Comparison of ENCODE assay signal across 14 cellular contexts in the genomic region with DNA sequence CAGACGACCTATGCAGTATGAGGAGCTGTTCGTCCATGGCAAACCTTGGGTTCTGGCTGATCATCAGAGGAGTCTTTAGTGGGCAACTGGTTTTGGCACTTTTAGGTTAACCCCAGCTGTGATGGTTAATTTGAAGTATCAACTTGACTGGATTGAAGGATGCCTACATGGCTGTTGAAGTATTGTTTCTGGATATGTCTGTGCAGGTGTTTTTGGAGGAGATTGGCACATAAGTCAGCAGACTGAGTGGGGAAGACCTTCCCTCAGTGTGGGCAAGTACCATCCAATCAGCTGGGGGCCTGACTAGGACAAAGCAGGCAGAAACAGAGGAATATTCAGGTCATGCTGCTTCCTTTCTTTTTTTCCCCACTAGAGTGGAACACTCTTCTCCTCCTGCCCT.
DNase-seq lines count a peak whose midpoint lies in the region; ATAC-seq and TF ChIP-seq lines count a peak whose summit lies in the region.
"Had no signal": no experiment of that assay in that cellular context is flagged by ENCODE, and none has a peak within 500 bp of the region (broad histone marks: within the 10 kb centered on the region; RNA-seq: fewer than 3 reads in every experiment).

No MANE protein-coding gene starts in this region.

- H3K27me3 ChIP-seq in left ventricle myocardium inferior (ENCODE audit: low read depth) (no peaks in the 10 kb centered on the region), esophagus muscularis mucosa (peaks cover 0 to 3% (median 0%) of the 10 kb centered on the region in 4 donors)
- H3K27me3 ChIP-seq: BLaER1 treated with 17β-estradiol and CSF1 and Interleukin-3, amounts not matched to agents 10 nM and 100 nM had no signal

- ATAC-seq in activated T-cell treated with anti-CD3 and anti-CD28 coated beads, Interleukin-2, amount 50 U/mL, for 72 hours (replicated peaks in 1 of 2) = peak; percentile 68 to 76
- no peak for ATAC-seq in Right ventricle myocardium superior (ENCODE audit: poor library complexity)
- peak; percentile 75 for ATAC-seq in stimulated activated naive CD8-positive, alpha-beta T cell treated with anti-CD3 and anti-CD28 coated beads, Interleukin-15, amount 100 ng/mL, for 72 hours

- no peak for TF ChIP-seq EP300 in esophagus muscularis mucosa (IDR thresholded peaks at IDR 0.05)

- H3K4me1 ChIP-seq in left ventricle myocardium inferior (peaks cover 16% of the 10 kb centered on the region), esophagus muscularis mucosa (peaks cover 12 to 45% (median 41%) of the 10 kb centered on the region in 4 donors)
- H3K4me1 ChIP-seq: HAP-1 had no signal

- TF ChIP-seq CTCF in left ventricle myocardium inferior (IDR thresholded peaks at IDR 0.05; ENCODE audit: borderline replicate concordance) = no peak
- TF ChIP-seq CTCF in esophagus muscularis mucosa (IDR thresholded peaks at IDR 0.05) = no peak

- no peaks in the 10 kb centered on the region for H3K36me3 ChIP-seq in left ventricle myocardium inferior
- H3K36me3 ChIP-seq in esophagus muscularis mucosa = no peaks in the 10 kb centered on the region
- H3K36me3 ChIP-seq: BLaER1 treated with 17β-estradiol and CSF1 and Interleukin-3, amounts not matched to agents 10 nM and 100 nM; HAP-1 had no signal

- H3K9me3 Mint-ChIP-seq in activated T-cell treated with anti-CD3 and anti-CD28 coated beads, Interleukin-2, amount 50 U/mL, for 72 hours = no peaks in the 10 kb centered on the region
- H3K9me3 Mint-ChIP-seq in activated T-cell treated with anti-CD3 and anti-CD28 coated beads, Interleukin-2, amount 50 U/mL, for 24 hours = peaks cover 3% of the 10 kb centered on the region
- H3K9me3 Mint-ChIP-seq in stimulated activated naive CD8-positive, alpha-beta T cell treated with anti-CD3 and anti-CD28 coated beads, Interleukin-15, amount 100 ng/mL, for 72 hours = no peaks in the 10 kb centered on the region
- H3K9me3 Mint-ChIP-seq: CD4-positive, alpha-beta T cell had no signal

- peaks cover 50% of the 10 kb centered on the region for H3K4me1 Mint-ChIP-seq in activated T-cell treated with anti-CD3 and anti-CD28 coated beads, Interleukin-2, amount 50 U/mL, for 72 hours (ENCODE audit: low read depth)
- H3K4me1 Mint-ChIP-seq in activated T-cell treated with anti-CD3 and anti-CD28 coated beads, Interleukin-2, amount 50 U/mL, for 24 hours (ENCODE audit: low read depth) = peaks cover 33% of the 10 kb centered on the region
- H3K4me1 Mint-ChIP-seq in stimulated activated naive CD8-positive, alpha-beta T cell treated with anti-CD3 and anti-CD28 coated beads, Interleukin-15, amount 100 ng/mL, for 72 hours = peaks cover 19% of the 10 kb centered on the region

- H3K27ac ChIP-seq in left ventricle myocardium inferior (replicated peaks) (peak overlapping the region; percentile 76), esophagus muscularis mucosa (replicated peaks in 1 of 4) (peak overlapping the region; percentile 65 to 90 (median 78))
- H3K27ac ChIP-seq: BLaER1 treated with 17β-estradiol and CSF1 and Interleukin-3, amounts not matched to agents 10 nM and 100 nM had no signal

- no peak overlapping the region for H3K4me3 ChIP-seq in left ventricle myocardium inferior
- no peak overlapping the region for H3K4me3 ChIP-seq in esophagus muscularis mucosa
- H3K4me3 ChIP-seq: BLaER1 treated with 17β-estradiol and CSF1 and Interleukin-3, amounts not matched to agents 10 nM and 100 nM; HAP-1 had no signal

- H3K4me3 Mint-ChIP-seq in activated T-cell treated with anti-CD3 and anti-CD28 coated beads, Interleukin-2, amount 50 U/mL, for 72 hours = peak overlapping the region in 1 of 2 donors; percentile 12
- no peak overlapping the region for H3K4me3 Mint-ChIP-seq in activated T-cell treated with anti-CD3 and anti-CD28 coated beads, Interleukin-2, amount 50 U/mL, for 24 hours
- H3K4me3 Mint-ChIP-seq in stimulated activated naive CD8-positive, alpha-beta T cell treated with anti-CD3 and anti-CD28 coated beads, Interleukin-15, amount 100 ng/mL, for 72 hours = no peak overlapping the region
- H3K4me3 Mint-ChIP-seq: CD4-positive, alpha-beta T cell had no signal

- TF ChIP-seq POLR2A in esophagus muscularis mucosa (IDR thresholded peaks at IDR 0.05; ENCODE audit: low read depth) = no peak

- no peak for DNase-seq in activated T-cell treated with anti-CD3 and anti-CD28 coated beads, Interleukin-2, amount 50 U/mL, for 72 hours
- DNase-seq in activated T-cell treated with anti-CD3 and anti-CD28 coated beads, Interleukin-2, amount 50 U/mL, for 24 hours = no peak
- DNase-seq in left ventricle myocardium inferior (no peak), Right ventricle myocardium superior (no peak), esophagus muscularis mucosa (ENCODE audit: extremely low spot score) (peak; percentile 62), NOMO-1 treated with dmso at 0.1 percent for 144 hours (lab: John Stamatoyannopoulos, UW; ENCODE audit: unreplicated experiment) (no peak), NCI-H2227 treated with DMSO at 0.1 percent for 48 hours (lab: John Stamatoyannopoulos, UW) (no peak)
- DNase-seq in stimulated activated naive CD8-positive, alpha-beta T cell treated with anti-CD3 and anti-CD28 coated beads, Interleukin-15, amount 100 ng/mL, for 72 hours = no peak
- DNase-seq: ACHN; Calu3; CD4-positive, alpha-beta T cell; DMS 273 treated with DMSO at 0.1 percent for 48 hours had no signal

- WGBS in esophagus muscularis mucosa = 96% methylated on average over 2 of the region's 2 CpGs

- intact Hi-C loops in left ventricle myocardium inferior (cut with micrococcal nuclease) (no loop called here), Right ventricle myocardium superior (cut with DNase I) (no loop called here), esophagus muscularis mucosa (cut with DNase I) (loop anchor here (10.0 kb wide), 1 partner anchor 289 kb away; the partner anchor contains the start of gene NFKBIZ)

- H3K9me3 ChIP-seq in left ventricle myocardium inferior (replicated peaks) = no peaks in the 10 kb centered on the region
- H3K9me3 ChIP-seq in esophagus muscularis mucosa = no peaks in the 10 kb centered on the region
- H3K9me3 ChIP-seq: HAP-1 had no signal

- H3K27ac Mint-ChIP-seq in activated T-cell treated with anti-CD3 and anti-CD28 coated beads, Interleukin-2, amount 50 U/mL, for 72 hours = no peak overlapping the region
- no peak overlapping the region for H3K27ac Mint-ChIP-seq in activated T-cell treated with anti-CD3 and anti-CD28 coated beads, Interleukin-2, amount 50 U/mL, for 24 hours
- no peak overlapping the region for H3K27ac Mint-ChIP-seq in stimulated activated naive CD8-positive, alpha-beta T cell treated with anti-CD3 and anti-CD28 coated beads, Interleukin-15, amount 100 ng/mL, for 72 hours
- H3K27ac Mint-ChIP-seq: CD4-positive, alpha-beta T cell had no signal

- no peaks in the 10 kb centered on the region for H3K27me3 Mint-ChIP-seq in activated T-cell treated with anti-CD3 and anti-CD28 coated beads, Interleukin-2, amount 50 U/mL, for 72 hours (ENCODE audit: low read depth)
- no peaks in the 10 kb centered on the region for H3K27me3 Mint-ChIP-seq in activated T-cell treated with anti-CD3 and anti-CD28 coated beads, Interleukin-2, amount 50 U/mL, for 24 hours
- no peaks in the 10 kb centered on the region for H3K27me3 Mint-ChIP-seq in stimulated activated naive CD8-positive, alpha-beta T cell treated with anti-CD3 and anti-CD28 coated beads, Interleukin-15, amount 100 ng/mL, for 72 hours
- H3K27me3 Mint-ChIP-seq: CD4-positive, alpha-beta T cell had no signal

- H3K36me3 Mint-ChIP-seq in activated T-cell treated with anti-CD3 and anti-CD28 coated beads, Interleukin-2, amount 50 U/mL, for 72 hours (ENCODE audit: insufficient read depth in 2 of 2) = peaks cover 1 to 6% of the 10 kb centered on the region in 2 donors
- H3K36me3 Mint-ChIP-seq in activated T-cell treated with anti-CD3 and anti-CD28 coated beads, Interleukin-2, amount 50 U/mL, for 24 hours (ENCODE audit: low read depth) = no peaks in the 10 kb centered on the region
